21 cellular contexts compared by ENCODE assay signal in genomic region chr4:84690481-84690880, GRCh38.
DNase-seq lines count a peak whose midpoint lies in the region; ATAC-seq and TF ChIP-seq lines count a peak whose summit lies in the region.
"Had no signal": no experiment of that assay in that cellular context is flagged by ENCODE, and none has a peak within 500 bp of the region (broad histone marks: within the 10 kb centered on the region; RNA-seq: fewer than 3 reads in every experiment).

No MANE protein-coding gene starts in this region.

- no peak overlapping the region for H3K27ac Mint-ChIP-seq in neural progenitor cell
- H3K27ac Mint-ChIP-seq: activated naive CD4-positive, alpha-beta T cell treated with anti-CD3 and anti-CD28 coated beads, Interleukin-2, amount 10 ng/mL, durations not matched to agents 7 days and 5 days; CD8-positive, alpha-beta T cell; immature natural killer cell; naive thymus-derived CD8-positive, alpha-beta T cell had no signal

- peak overlapping the region; percentile 63 for H2BK20ac ChIP-seq in IMR-90 (ENCODE audit: low read depth, low read length)

- H3K27me3 Mint-ChIP-seq in neural progenitor cell (ENCODE audit: insufficient read depth, low read depth), result no peaks in the 10 kb centered on the region

- no CpG with 5 or more reads among the region's 7 CpGs for WGBS in IMR-90 (ENCODE audit: extremely low coverage in 2 of 2, insufficient read length in 1 of 2), 2 experiments
- 96% methylated on average over 6 of the region's 7 CpGs for WGBS in mammary epithelial cell (ENCODE audit: low coverage, missing lambda C conversion rate)

- no peak overlapping the region for H4K5ac ChIP-seq in IMR-90 (ENCODE audit: low read depth, low read length)

- BruUV-seq in IMR-90 (replicated peaks; lab: Mats Ljungman, UMichigan) (no TSS peak), mammary epithelial cell (replicated peaks; lab: Mats Ljungman, UMichigan) (no TSS peak)

- ATAC-seq in IMR-90 (ENCODE audit: low read depth), result no peak
- no peak for ATAC-seq in stimulated activated naive CD8-positive, alpha-beta T cell treated with anti-CD3 and anti-CD28 coated beads, Interleukin-15, Interleukin-2, amounts not matched to agents 100 U/mL and 50 U/mL, for 24 hours
- ATAC-seq: CD8-positive, alpha-beta T cell; naive thymus-derived CD8-positive, alpha-beta T cell had no signal

- CTCF ChIA-PET in IMR-90 (lab: Yijun Ruan, JAX) (interaction anchor here (0.7 to 0.9 kb wide), 2 partner anchors 55 to 194 kb away, joined by 3 read pairs; no protein-coding TSS in a partner anchor), mammary epithelial cell (lab: Charles Lee; ENCODE audit: low non-redundant PET) (no interaction called here)

- H3K4me3 ChIP-seq in BLaER1 treated with 17β-estradiol and CSF1 and Interleukin-3, amounts not matched to agents 10 nM and 100 nM, result peak overlapping the region in 2 of 10 experiments; percentile 9 to 32; a peak in 1 of 20 replicates
- no peak overlapping the region for H3K4me3 ChIP-seq in IMR-90 (ENCODE audit: insufficient read depth, low read depth, low read length)
- H3K4me3 ChIP-seq in mammary epithelial cell (replicated peaks in 1 of 3; ENCODE audit: insufficient read depth in 1 of 3, low read depth in 2 of 3, low read length in 3 of 3), result no peak overlapping the region
- H3K4me3 ChIP-seq in osteoblast (ENCODE audit: insufficient read depth, low read length), result peak overlapping the region; percentile 39
- no peak overlapping the region for H3K4me3 ChIP-seq in neural progenitor cell
- H3K4me3 ChIP-seq: esophagus muscularis mucosa, lung, upper lobe of right lung had no signal

- H3K9me1 ChIP-seq in IMR-90 (ENCODE audit: insufficient read depth, low read length), result peaks cover 26% of the 10 kb centered on the region

- TF ChIP-seq CTCF in IMR-90 (conservative IDR thresholded peaks at IDR 0.05; ENCODE audit: low read depth, low read length), result no peak
- no peak for TF ChIP-seq CTCF in mammary epithelial cell (conservative IDR thresholded peaks at IDR 0.05 in 1 of 2, IDR thresholded peaks at IDR 0.05 in 1 of 2; ENCODE audit: extremely low read depth in 1 of 2, insufficient read depth in 1 of 2, low read depth in 1 of 2, low read length in 2 of 2)
- no peak for TF ChIP-seq CTCF in osteoblast (IDR thresholded peaks at IDR 0.05; ENCODE audit: extremely low read depth, low read depth, low read length)
- no peak for TF ChIP-seq CTCF in neural progenitor cell (IDR thresholded peaks at IDR 0.05)

- H3K9me3 ChIP-seq in BLaER1 treated with 17β-estradiol and CSF1 and Interleukin-3, amounts not matched to agents 10 nM and 100 nM (replicated peaks in 1 of 11), result 0 out of 22 replicates have a peak, but pooled peaks cover 0 to 6% (median 0%) of the 10 kb centered on the region in 11 experiments
- H3K9me3 ChIP-seq in IMR-90 (ENCODE audit: control insufficient read depth, insufficient read depth, low read length), result no peaks in the 10 kb centered on the region
- H3K9me3 ChIP-seq in mammary epithelial cell (replicated peaks; ENCODE audit: insufficient read depth, low read length), result no peaks in the 10 kb centered on the region
- H3K9me3 ChIP-seq in osteoblast (ENCODE audit: low read depth, low read length), result no peaks in the 10 kb centered on the region
- no peaks in the 10 kb centered on the region for H3K9me3 ChIP-seq in neural progenitor cell (ENCODE audit: low read depth)
- H3K9me3 ChIP-seq: esophagus muscularis mucosa, upper lobe of right lung had no signal

- peak overlapping the region; percentile 1; the same call in 1 of the 2 replicates for H2BK120ac ChIP-seq in IMR-90 (ENCODE audit: low read depth, low read length)

- intact Hi-C loops in IMR-90 (cut with micrococcal nuclease), result loop anchor here (5.0 to 10.0 kb wide), 2 partner anchors 282 to 1214 kb away; no protein-coding TSS in a partner anchor
- intact Hi-C loops in mammary epithelial cell (cut with micrococcal nuclease), result loop anchor here (5.0 kb wide), 1 partner anchor 58 kb away; no protein-coding TSS in a partner anchor

- no peaks in the 10 kb centered on the region for H3F3A ChIP-seq in neural progenitor cell (ENCODE audit: low read depth)

- peak overlapping the region in 1 of 2 experiments; percentile 12; a peak in 1 of 4 replicates for H4K8ac ChIP-seq in IMR-90 (ENCODE audit: low read depth in 2 of 2, low read length in 2 of 2)

- H3K4me1 ChIP-seq in BLaER1 treated with 17β-estradiol and CSF1 and Interleukin-3, amounts not matched to agents 10 nM and 100 nM, result peaks cover 0 to 44% (median 21%) of the 10 kb centered on the region in 10 experiments; a peak in 18 of 20 replicates
- peaks cover 14% of the 10 kb centered on the region for H3K4me1 ChIP-seq in IMR-90 (ENCODE audit: control insufficient read depth, insufficient read depth, low read length)
- H3K4me1 ChIP-seq in mammary epithelial cell (ENCODE audit: insufficient read depth, low read length), result peaks cover 33% of the 10 kb centered on the region
- H3K4me1 ChIP-seq in osteoblast (ENCODE audit: insufficient read depth, low read length), result peaks cover 34% of the 10 kb centered on the region
- no peaks in the 10 kb centered on the region for H3K4me1 ChIP-seq in neural progenitor cell

- H3K56ac ChIP-seq in IMR-90 (ENCODE audit: extremely low read depth, insufficient read depth, low read length), result no peak overlapping the region

- H2AFZ ChIP-seq in IMR-90 (replicated peaks; ENCODE audit: low read length, poor library complexity) (no peak overlapping the region), mammary epithelial cell (ENCODE audit: low read depth, low read length) (no peak overlapping the region), osteoblast (ENCODE audit: low read length) (no peak overlapping the region), neural progenitor cell (replicated peaks) (no peak overlapping the region)

- DNase-seq in IMR-90, result peak; percentile 3
- no peak for DNase-seq in mammary epithelial cell
- no peak for DNase-seq in osteoblast (ENCODE audit: insufficient read length, low spot score, missing footprints)
- DNase-seq in epidermal melanocyte (ENCODE audit: insufficient read length, low spot score), result no peak
- DNase-seq in SW 1271 (lab: John Stamatoyannopoulos, UW), result no peak
- no peak for DNase-seq in neural progenitor cell (ENCODE audit: low spot score)
- DNase-seq in stimulated activated naive CD8-positive, alpha-beta T cell treated with anti-CD3 and anti-CD28 coated beads, Interleukin-15, Interleukin-2, amounts not matched to agents 100 U/mL and 50 U/mL, for 24 hours, result no peak
- DNase-seq: activated naive CD4-positive, alpha-beta T cell treated with anti-CD3 and anti-CD28 coated beads, Interleukin-2, amount 10 ng/mL, durations not matched to agents 7 days and 5 days; CD8-positive, alpha-beta T cell; dermis blood vessel endothelial cell; DMS79; immature natural killer cell; naive thymus-derived CD8-positive, alpha-beta T cell; NCI-H187; NK-92 treated with Interleukin-12 subunit alpha and Interleukin-12 subunit beta, amount 100 ng/mL, for 24 hours; stimulated activated naive CD4-positive, alpha-beta T cell treated with Interleukin-2 at 50 U/mL for 16 hours; T-helper 2 cell; upper lobe of right lung had no signal

- H3K4me1 Mint-ChIP-seq in neural progenitor cell, result no peaks in the 10 kb centered on the region
- H3K4me1 Mint-ChIP-seq: immature natural killer cell had no signal

- peaks cover 47% of the 10 kb centered on the region for H3K36me3 Mint-ChIP-seq in neural progenitor cell
- H3K36me3 Mint-ChIP-seq: activated naive CD4-positive, alpha-beta T cell treated with anti-CD3 and anti-CD28 coated beads, Interleukin-2, amount 10 ng/mL, durations not matched to agents 7 days and 5 days; CD8-positive, alpha-beta T cell; immature natural killer cell; naive thymus-derived CD8-positive, alpha-beta T cell had no signal

- peak overlapping the region in 2 of 11 experiments; percentile 12 to 15; a peak in 4 of 22 replicates for H3K9ac ChIP-seq in BLaER1 treated with 17β-estradiol and CSF1 and Interleukin-3, amounts not matched to agents 10 nM and 100 nM
- H3K9ac ChIP-seq in IMR-90 (ENCODE audit: low read depth, low read length), result no peak overlapping the region
- H3K9ac ChIP-seq in mammary epithelial cell (ENCODE audit: insufficient read depth, low read length), result no peak overlapping the region
- H3K9ac ChIP-seq in neural progenitor cell, result no peak overlapping the region

- peak overlapping the region in 10 of 11 experiments; percentile 43 to 84 (median 70); a peak in 20 of 22 replicates for H3K4me2 ChIP-seq in BLaER1 treated with 17β-estradiol and CSF1 and Interleukin-3, amounts not matched to agents 10 nM and 100 nM
- peak overlapping the region; percentile 85 for H3K4me2 ChIP-seq in IMR-90 (ENCODE audit: low read depth, low read length)
- H3K4me2 ChIP-seq in mammary epithelial cell (ENCODE audit: insufficient read depth, low read depth, low read length), result peak overlapping the region; percentile 76
- H3K4me2 ChIP-seq in osteoblast (ENCODE audit: insufficient read depth, low read length), result peak overlapping the region; percentile 77
- no peak overlapping the region for H3K4me2 ChIP-seq in neural progenitor cell

- H3K23ac ChIP-seq in IMR-90 (ENCODE audit: low read depth, low read length), result peak overlapping the region; percentile 13; the same call in 1 of the 2 replicates

- no peaks in the 10 kb centered on the region for H3K9me3 Mint-ChIP-seq in neural progenitor cell
- H3K9me3 Mint-ChIP-seq: activated naive CD4-positive, alpha-beta T cell treated with anti-CD3 and anti-CD28 coated beads, Interleukin-2, amount 10 ng/mL, durations not matched to agents 7 days and 5 days; CD8-positive, alpha-beta T cell; naive thymus-derived CD8-positive, alpha-beta T cell had no signal

- peak overlapping the region in 9 of 11 experiments; percentile 37 to 74 (median 57); a peak in 17 of 22 replicates for H3K27ac ChIP-seq in BLaER1 treated with 17β-estradiol and CSF1 and Interleukin-3, amounts not matched to agents 10 nM and 100 nM
- H3K27ac ChIP-seq in IMR-90 (ENCODE audit: insufficient read depth, low read length), result 0 out of 2 replicates have a peak overlapping the region, but pooled peaks have one; percentile 1
- no peak overlapping the region for H3K27ac ChIP-seq in mammary epithelial cell (ENCODE audit: insufficient read depth, low read depth, low read length)
- H3K27ac ChIP-seq in osteoblast (ENCODE audit: low read depth, low read length), result peak overlapping the region; percentile 55
- no peak overlapping the region for H3K27ac ChIP-seq in neural progenitor cell
- H3K27ac ChIP-seq: esophagus muscularis mucosa, upper lobe of right lung had no signal

- no peaks in the 10 kb centered on the region for H3K79me2 ChIP-seq in mammary epithelial cell (ENCODE audit: insufficient read depth, low read length)
- H3K79me2 ChIP-seq in osteoblast (ENCODE audit: insufficient read depth, low read length), result no peaks in the 10 kb centered on the region
- H3K79me2 ChIP-seq in neural progenitor cell (ENCODE audit: low read depth), result no peaks in the 10 kb centered on the region

- 0 out of 3 replicates have a peak overlapping the region, but pooled peaks have one; percentile 12 for H2BK15ac ChIP-seq in IMR-90 (ENCODE audit: low read depth, low read length)

- H2AK5ac ChIP-seq in IMR-90 (ENCODE audit: low read depth, low read length), result peak overlapping the region; percentile 41; the same call in 1 of the 2 replicates

- peaks cover 0 to 16% of the 10 kb centered on the region in 2 experiments; a peak in 2 of 4 replicates for H3K79me1 ChIP-seq in IMR-90 (ENCODE audit: low read depth in 1 of 2, low read length in 2 of 2)

- dilution Hi-C loops in IMR-90 (cut with HindIII; ENCODE audit: low sequenced_read_pairs, unreplicated experiment) (no loop called here), mammary epithelial cell (cut with HindIII; ENCODE audit: low sequenced_read_pairs) (loop anchor here (5.0 kb wide), 1 partner anchor 98 kb away; no protein-coding TSS in a partner anchor)

- POLR2A ChIA-PET in IMR-90 (lab: Charles Lee; ENCODE audit: unreplicated experiment), result no interaction called here

- no peaks in the 10 kb centered on the region for H3K27me3 ChIP-seq in BLaER1 treated with 17β-estradiol and CSF1 and Interleukin-3, amounts not matched to agents 10 nM and 100 nM
- H3K27me3 ChIP-seq in IMR-90 (ENCODE audit: control insufficient read depth, insufficient read depth, low read length), result no peaks in the 10 kb centered on the region
- no peaks in the 10 kb centered on the region for H3K27me3 ChIP-seq in mammary epithelial cell (ENCODE audit: insufficient read depth, low read length)
- H3K27me3 ChIP-seq in osteoblast (ENCODE audit: insufficient read depth, low read length), result no peaks in the 10 kb centered on the region
- H3K27me3 ChIP-seq in neural progenitor cell, result no peaks in the 10 kb centered on the region
- H3K27me3 ChIP-seq: esophagus muscularis mucosa, upper lobe of right lung had no signal

- no peak for TF ChIP-seq RAD21 in IMR-90 (IDR thresholded peaks at IDR 0.05; ENCODE audit: low read length)

- H4K20me1 ChIP-seq in BLaER1 treated with 17β-estradiol and CSF1 and Interleukin-3, amounts not matched to agents 10 nM and 100 nM, result peaks cover 0 to 89% (median 0%) of the 10 kb centered on the region in 11 experiments; a peak in 8 of 22 replicates
- H4K20me1 ChIP-seq in IMR-90 (ENCODE audit: insufficient read depth, low read length) (peaks cover 16% of the 10 kb centered on the region), mammary epithelial cell (ENCODE audit: insufficient read depth, low read length) (no peaks in the 10 kb centered on the region), osteoblast (ENCODE audit: insufficient read depth, low read length) (no peaks in the 10 kb centered on the region), neural progenitor cell (ENCODE audit: low read depth) (no peaks in the 10 kb centered on the region)

- peaks cover 74 to 99% (median 85%) of the 10 kb centered on the region in 11 experiments for H3K36me3 ChIP-seq in BLaER1 treated with 17β-estradiol and CSF1 and Interleukin-3, amounts not matched to agents 10 nM and 100 nM
- H3K36me3 ChIP-seq in IMR-90 (ENCODE audit: control insufficient read depth, insufficient read depth, low read length) (peaks cover 24% of the 10 kb centered on the region), mammary epithelial cell (ENCODE audit: insufficient read depth, low read length) (peaks cover 13% of the 10 kb centered on the region), osteoblast (ENCODE audit: insufficient read depth, low read length) (peaks cover 41% of the 10 kb centered on the region), neural progenitor cell (peaks cover 10% of the 10 kb centered on the region)

- in situ Hi-C loops in IMR-90 (cut with MboI; ENCODE audit: low sequenced_read_pairs) (no loop called here), mammary epithelial cell (cut with MboI; ENCODE audit: low sequenced_read_pairs in 2 of 2) (no loop called here)

- no peak overlapping the region for H3K18ac ChIP-seq in IMR-90 (ENCODE audit: low read depth, low read length)

- no peak overlapping the region for H2AK9ac ChIP-seq in IMR-90 (replicated peaks; ENCODE audit: low read depth, low read length, poor library complexity)

- H4K91ac ChIP-seq in IMR-90 (ENCODE audit: insufficient read depth, low read depth, low read length), result 0 out of 2 replicates have a peak overlapping the region, but pooled peaks have one; percentile 1

- no peak overlapping the region for H3K4me3 Mint-ChIP-seq in neural progenitor cell
- H3K4me3 Mint-ChIP-seq: activated naive CD4-positive, alpha-beta T cell treated with anti-CD3 and anti-CD28 coated beads, Interleukin-2, amount 10 ng/mL, durations not matched to agents 7 days and 5 days; CD8-positive, alpha-beta T cell; immature natural killer cell; naive thymus-derived CD8-positive, alpha-beta T cell had no signal

- peak overlapping the region; percentile 61 for H3K4ac ChIP-seq in IMR-90 (ENCODE audit: low read depth, low read length)

- no peak for TF ChIP-seq POLR2A in IMR-90 (IDR thresholded peaks at IDR 0.05; ENCODE audit: low read depth, low read length)

- peak overlapping the region; percentile 1 for H2BK5ac ChIP-seq in IMR-90 (ENCODE audit: low read depth, low read length, poor library complexity, severe bottlenecking)

- H3K14ac ChIP-seq in IMR-90 (replicated peaks; ENCODE audit: low read depth, low read length), result peak overlapping the region; percentile 60; the same call in 1 of the 2 replicates

Comparison
In these comparisons a context has a peak if more than half of its experiments do, and no peak if none do; other contexts are left out.
1. H3K27ac ChIP-seq: peak in BLaER1 treated with 17β-estradiol and CSF1 and Interleukin-3, amounts not matched to agents 10 nM and 100 nM (9 of 11), IMR-90 (single experiment) and osteoblast (single experiment); none in mammary epithelial cell (single experiment) and neural progenitor cell (single experiment).